ENCODE assay signal across 8 cellular contexts in genomic region chr12:6829532-6830220, GRCh38. TPM values are rescaled to one million over a fixed set of nuclear protein-coding genes. Genes with fewer than 3 reads are reported as not detected.
A peak's percentile ranks its signal among the peaks of the same experiment; 100 is the strongest.
DNase-seq lines count a peak whose midpoint lies in the region; ATAC-seq, FAIRE-seq and TF ChIP-seq lines count a peak whose summit lies in the region.

No MANE protein-coding gene starts in this region.

- peak overlapping the region; percentile 72 for H3K9ac ChIP-seq in SK-N-MC (ENCODE audit: insufficient read length)

- H3K27ac ChIP-seq in SK-N-MC (no peak overlapping the region), prostate gland (peak overlapping the region; percentile 85)

- H3K9me3 ChIP-seq in SK-N-MC (ENCODE audit: low read depth, low read length) = no peaks in the 10 kb centered on the region
- H3K9me3 ChIP-seq in prostate gland = no peaks in the 10 kb centered on the region

- ATAC-seq in GM19467 (IDR thresholded peaks at IDR 0.05; ENCODE audit: unreplicated experiment) = no peak
- no peak for ATAC-seq in HG03108 (IDR thresholded peaks at IDR 0.05; ENCODE audit: unreplicated experiment)

- H3K36me3 ChIP-seq in SK-N-MC (ENCODE audit: insufficient read depth, low read length) (peaks cover 5% of the 10 kb centered on the region; the same call in 1 of the 2 replicates), prostate gland (peaks cover 0 to 4% of the 10 kb centered on the region in 2 donors)

- H3K27me3 ChIP-seq in prostate gland (replicated peaks; ENCODE audit: insufficient read depth) = no peaks in the 10 kb centered on the region

- H3K4me1 ChIP-seq in prostate gland (replicated peaks) = no peaks in the 10 kb centered on the region

- TF ChIP-seq POLR2A in H54 (IDR thresholded peaks at IDR 0.05; ENCODE audit: low read depth, low read length) = 0 out of 2 replicates have a peak, but pooled peaks have one; percentile 1
- TF ChIP-seq POLR2A in prostate gland (IDR thresholded peaks at IDR 0.05) = no peak

- intact Hi-C loops in prostate gland (cut with DNase I) = loop anchor here (5.0 kb wide), 3 partner anchors 62 to 212 kb away; partner anchors contain the start of genes MLF2 and PTMS

- 25% methylated on average over 19 of the region's 19 CpGs for WGBS in prostate gland

- peak in 1 of 4 experiments; percentile 24 for TF ChIP-seq CTCF in prostate gland (IDR thresholded peaks at IDR 0.05)

- H3K4me3 ChIP-seq in SK-N-MC = peak overlapping the region; percentile 93
- peak overlapping the region; percentile 66 to 75 for H3K4me3 ChIP-seq in prostate gland

- DNase-seq in H54 (ENCODE audit: insufficient read length, low spot score) (no peak), SK-N-MC (ENCODE audit: low read depth, low spot score) (no peak), fibroblast of peridontal ligament (ENCODE audit: extremely low read depth) (peak; percentile 49), prostate gland (ENCODE audit: low spot score) (no peak), DMS53 (lab: John Stamatoyannopoulos, UW) (no peak), NCI-H774 (lab: John Stamatoyannopoulos, UW) (no peak)

- FAIRE-seq in H54 (lab: Jason Lieb, UNC) = no peak

RNA-seq across cellular contexts. Expression of gene P3H3, which starts 1.5 kb away (rescaled TPM):
- 10 to 100 TPM; 25.7 to 28.8 TPM for total RNA-seq in prostate gland

RNA-seq across cellular contexts. Expression of gene GPR162, which starts 8.1 kb away (rescaled TPM):
- 1 to 10 TPM; 4.3 to 4.4 TPM for total RNA-seq in prostate gland

RNA-seq across cellular contexts. Expression of gene GNB3, which starts 11.0 kb away (rescaled TPM):
- total RNA-seq in prostate gland = 1 to 10 TPM; 2.3 to 2.4 TPM

RNA-seq across cellular contexts. Expression of gene CDCA3, which starts 21.4 kb away (rescaled TPM):
- 10 to 100 TPM in 1 of 2 donors, 1 to 10 TPM in 1; 1.7 to 16.2 TPM for total RNA-seq in prostate gland

RNA-seq across cellular contexts. Expression of gene USP5, which starts 22.3 kb away (rescaled TPM):
- total RNA-seq in prostate gland = 10 to 100 TPM; 58.3 to 84.1 TPM
